In the genomic region with DNA sequence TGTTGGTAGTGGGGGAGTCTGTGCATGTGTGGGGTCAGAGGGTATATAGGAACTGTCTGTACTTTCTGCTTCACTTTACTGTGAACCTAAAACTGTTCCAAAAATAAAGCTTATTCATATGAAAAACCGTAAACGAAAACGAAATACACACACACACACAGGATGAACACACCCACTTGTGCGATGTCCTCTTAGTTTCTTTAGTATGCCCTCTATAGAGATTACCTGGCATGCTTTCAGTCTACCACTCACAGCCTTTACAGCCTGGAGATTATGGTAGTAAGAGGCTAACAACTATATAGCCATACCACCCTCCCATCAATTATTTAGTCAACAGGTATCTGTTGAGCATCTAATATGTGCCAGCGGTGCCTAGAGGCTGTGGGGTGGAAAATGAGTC, we compare ENCODE assay signal across 29 cellular contexts.
"Had no signal": no experiment of that assay in that cellular context is flagged by ENCODE, and none has a peak within 500 bp of the region (broad histone marks: within the 10 kb centered on the region; RNA-seq: fewer than 3 reads in every experiment).

No MANE protein-coding gene starts in this region.

- H3K27me3 Mint-ChIP-seq: dendritic cell treated with granulocyte-macrophage colony-stimulating factor and Interleukin-4, amounts not matched to agents 40 ng/mL and 50 ng/mL, for 4 days had no signal

- H3K27me3 ChIP-seq: colonic mucosa, dorsolateral prefrontal cortex, esophagus muscularis mucosa, esophagus squamous epithelium, foreskin keratinocyte, gastrocnemius medialis, gastroesophageal sphincter, heart left ventricle, heart right ventricle, hepatocyte had no signal

- H3K79me2 ChIP-seq: hepatocyte had no signal

- H3K4me1 ChIP-seq: colonic mucosa, esophagus muscularis mucosa, esophagus squamous epithelium, foreskin keratinocyte, gastrocnemius medialis, gastroesophageal sphincter, heart right ventricle had no signal

- H3K36me3 ChIP-seq: colonic mucosa, esophagus muscularis mucosa, esophagus squamous epithelium, gastrocnemius medialis, gastroesophageal sphincter, heart left ventricle, heart right ventricle had no signal

- DNase-seq: colonic mucosa; cortex of kidney; dermis blood vessel endothelial cell; dorsolateral prefrontal cortex; effector CD4-positive, alpha-beta T cell; effector CD8-positive, alpha-beta T cell; effector memory CD4-positive, alpha-beta T cell; effector memory CD8-positive, alpha-beta T cell; endodermal cell; erythroblast; esophagus squamous epithelium; foreskin fibroblast; foreskin keratinocyte; foreskin melanocyte; gastrocnemius medialis; glutamatergic neuron; head of caudate nucleus; heart left ventricle; heart right ventricle had no signal

- H2AFZ ChIP-seq: hepatocyte had no signal

- H3K9me3 ChIP-seq: colonic mucosa, esophagus squamous epithelium, gastrocnemius medialis, gastroesophageal sphincter had no signal

- H3K27ac Mint-ChIP-seq: dendritic cell treated with granulocyte-macrophage colony-stimulating factor and Interleukin-4, amounts not matched to agents 40 ng/mL and 50 ng/mL, for 4 days; effector memory CD8-positive, alpha-beta T cell; endodermal cell had no signal

- H3K4me3 Mint-ChIP-seq: dendritic cell treated with granulocyte-macrophage colony-stimulating factor and Interleukin-4, amounts not matched to agents 40 ng/mL and 50 ng/mL, for 4 days; effector memory CD8-positive, alpha-beta T cell; endodermal cell had no signal

- ATAC-seq: effector memory CD8-positive, alpha-beta T cell; esophagus mucosa; foreskin keratinocyte; gastrocnemius medialis; gastroesophageal sphincter; heart left ventricle; heart right ventricle had no signal

- H3K4me2 ChIP-seq: hepatocyte had no signal

- H3K27ac ChIP-seq: colonic mucosa, coronary artery, dorsolateral prefrontal cortex, epithelial cell of prostate, esophagus muscularis mucosa, esophagus squamous epithelium, foreskin keratinocyte, gastrocnemius medialis, gastroesophageal sphincter, heart left ventricle, heart right ventricle, hepatocyte had no signal

- H3K4me3 ChIP-seq: colonic mucosa, coronary artery, dorsolateral prefrontal cortex, esophagus muscularis mucosa, esophagus squamous epithelium, gastrocnemius medialis, gastroesophageal sphincter, heart left ventricle, heart right ventricle, hepatocyte had no signal

- FAIRE-seq: endometrium, endothelial cell of umbilical vein, frontal cortex had no signal
